ENCODE assay signal across 8 cellular contexts in genomic region chr9:130950039-130950311, GRCh38. TPM values are rescaled to one million over a fixed set of nuclear protein-coding genes. Genes with fewer than 3 reads are reported as not detected.
"Had no signal": no experiment of that assay in that cellular context is flagged by ENCODE, and none has a peak within 500 bp of the region (broad histone marks: within the 10 kb centered on the region; RNA-seq: fewer than 3 reads in every experiment).

No MANE protein-coding gene starts in this region.

- H3K4me3 Mint-ChIP-seq: HFFc6 had no signal

- H3K4me3 ChIP-seq: GM23248, HAP-1 had no signal

- H3K36me3 ChIP-seq: HAP-1 had no signal

- H3K9me3 ChIP-seq: HAP-1 had no signal

- H3K9ac ChIP-seq: GM23248 had no signal

- H3K4me1 ChIP-seq: HAP-1 had no signal

- H3K27ac Mint-ChIP-seq: HFFc6 had no signal

- H3K27ac ChIP-seq: GM23248 had no signal

- H2AFZ ChIP-seq: GM23248 had no signal

- DNase-seq: GM23248, GOT3, H7, HFFc6, IMR-90 had no signal

RNA-seq across cellular contexts. Expression of gene QRFP, which starts 53.4 kb away (rescaled TPM):
- total RNA-seq: GM23248, H4, H7, HFFc6, HT-29, IMR-90 had no signal
- polyA plus RNA-seq: IMR-90 had no signal

RNA-seq across cellular contexts. Expression of gene LAMC3, which starts 59.0 kb away (rescaled TPM):
- total RNA-seq: GM23248, HFFc6, HT-29, IMR-90 had no signal
- polyA plus RNA-seq: GM23248, IMR-90 had no signal
